ENCODE assay signal across 10 cellular contexts in genomic region chr5:172799416-172799815, GRCh38. TPM values are rescaled to one million over a fixed set of nuclear protein-coding genes. Genes with fewer than 3 reads are reported as not detected.
DNase-seq lines count a peak whose midpoint lies in the region; ATAC-seq and TF ChIP-seq lines count a peak whose summit lies in the region.
"Had no signal": no experiment of that assay in that cellular context is flagged by ENCODE, and none has a peak within 500 bp of the region (broad histone marks: within the 10 kb centered on the region; RNA-seq: fewer than 3 reads in every experiment).

No MANE protein-coding gene starts in this region.

- 89 to 91% methylated on average over 6 of the region's 6 CpGs for WGBS in esophagus squamous epithelium, 2 donors

- peaks cover 10 to 67% (median 56%) of the 10 kb centered on the region in 3 donors for H3K4me1 ChIP-seq in esophagus squamous epithelium

- no peaks in the 10 kb centered on the region for H3K36me3 Mint-ChIP-seq in natural killer cell treated with Interleukin-12 subunit alpha and Interleukin-12 subunit beta and Interleukin-15 and Interleukin-18, amount 100 ng/mL, for 72 hours
- H3K36me3 Mint-ChIP-seq in natural killer cell (no peaks in the 10 kb centered on the region), osteocyte (ENCODE audit: unreplicated experiment) (no peaks in the 10 kb centered on the region)
- H3K36me3 Mint-ChIP-seq: activated CD8-positive, alpha-beta memory T cell treated with anti-CD3 and anti-CD28 coated beads, Interleukin-2, amount 10 ng/mL, durations not matched to agents 7 days and 5 days; activated naive CD8-positive, alpha-beta T cell treated with anti-CD3 and anti-CD28 coated beads, Interleukin-2, amount 10 ng/mL, durations not matched to agents 7 days and 5 days had no signal

- H3K27ac ChIP-seq in esophagus squamous epithelium = peak overlapping the region; percentile 69 to 89 (median 78)

- TF ChIP-seq POLR2A in esophagus squamous epithelium (IDR thresholded peaks at IDR 0.05) = no peak

- H3K4me3 Mint-ChIP-seq in natural killer cell treated with Interleukin-12 subunit alpha and Interleukin-12 subunit beta and Interleukin-15 and Interleukin-18, amount 100 ng/mL, for 72 hours = no peak overlapping the region
- H3K4me3 Mint-ChIP-seq in natural killer cell = no peak overlapping the region
- no peak overlapping the region for H3K4me3 Mint-ChIP-seq in osteocyte (ENCODE audit: unreplicated experiment)
- H3K4me3 Mint-ChIP-seq: activated CD8-positive, alpha-beta memory T cell treated with anti-CD3 and anti-CD28 coated beads, Interleukin-2, amount 10 ng/mL, durations not matched to agents 7 days and 5 days; activated naive CD8-positive, alpha-beta T cell treated with anti-CD3 and anti-CD28 coated beads, Interleukin-2, amount 10 ng/mL, durations not matched to agents 7 days and 5 days had no signal

- peaks cover 19 to 24% of the 10 kb centered on the region in 2 donors for H3K4me1 Mint-ChIP-seq in natural killer cell treated with Interleukin-12 subunit alpha and Interleukin-12 subunit beta and Interleukin-15 and Interleukin-18, amount 100 ng/mL, for 72 hours (ENCODE audit: low read depth in 2 of 2)
- H3K4me1 Mint-ChIP-seq in natural killer cell (peaks cover 0 to 7% of the 10 kb centered on the region in 2 donors), osteocyte (ENCODE audit: unreplicated experiment) (peaks cover 66% of the 10 kb centered on the region)

- no peak overlapping the region for H3K4me3 ChIP-seq in esophagus squamous epithelium

- intact Hi-C loops in natural killer cell (cut with micrococcal nuclease) = no loop called here
- intact Hi-C loops in esophagus squamous epithelium (cut with DNase I) = no loop called here

- H3K36me3 ChIP-seq in esophagus squamous epithelium = no peaks in the 10 kb centered on the region

- ATAC-seq in natural killer cell treated with Interleukin-12 subunit alpha and Interleukin-12 subunit beta and Interleukin-15 and Interleukin-18, amount 100 ng/mL, for 72 hours = no peak
- ATAC-seq in natural killer cell (no peak), GM18873 (IDR thresholded peaks at IDR 0.05; ENCODE audit: low FRiP score, unreplicated experiment) (no peak)
- ATAC-seq: activated CD8-positive, alpha-beta memory T cell treated with anti-CD3 and anti-CD28 coated beads, Interleukin-2, amount 10 ng/mL, durations not matched to agents 7 days and 5 days had no signal

- DNase-seq in natural killer cell treated with Interleukin-12 subunit alpha and Interleukin-12 subunit beta and Interleukin-15 and Interleukin-18, amount 100 ng/mL, for 72 hours (ENCODE audit: low spot score) = no peak
- DNase-seq in natural killer cell (no peak), esophagus squamous epithelium (lab: John Stamatoyannopoulos, UW) (no peak), osteocyte (ENCODE audit: extremely low spot score, unreplicated experiment) (no peak), pons (ENCODE audit: low spot score) (no peak), NCI-H446 (lab: John Stamatoyannopoulos, UW) (no peak), CD1c-positive myeloid dendritic cell (ENCODE audit: extremely low spot score) (no peak)
- DNase-seq: activated CD8-positive, alpha-beta memory T cell treated with anti-CD3 and anti-CD28 coated beads, Interleukin-2, amount 10 ng/mL, durations not matched to agents 7 days and 5 days; activated naive CD8-positive, alpha-beta T cell treated with anti-CD3 and anti-CD28 coated beads, Interleukin-2, amount 10 ng/mL, durations not matched to agents 7 days and 5 days had no signal

- TF ChIP-seq CTCF in natural killer cell (IDR thresholded peaks at IDR 0.05) (no peak), esophagus squamous epithelium (IDR thresholded peaks at IDR 0.05) (no peak), osteocyte (IDR thresholded peaks at IDR 0.05) (no peak)

- H3K27me3 ChIP-seq in esophagus squamous epithelium = no peaks in the 10 kb centered on the region

- H3K27me3 Mint-ChIP-seq in natural killer cell treated with Interleukin-12 subunit alpha and Interleukin-12 subunit beta and Interleukin-15 and Interleukin-18, amount 100 ng/mL, for 72 hours = peaks cover 0 to 3% of the 10 kb centered on the region in 2 donors
- no peaks in the 10 kb centered on the region for H3K27me3 Mint-ChIP-seq in natural killer cell (ENCODE audit: low read depth in 2 of 2)
- H3K27me3 Mint-ChIP-seq in osteocyte (ENCODE audit: unreplicated experiment) = no peaks in the 10 kb centered on the region
- H3K27me3 Mint-ChIP-seq: activated CD8-positive, alpha-beta memory T cell treated with anti-CD3 and anti-CD28 coated beads, Interleukin-2, amount 10 ng/mL, durations not matched to agents 7 days and 5 days; activated naive CD8-positive, alpha-beta T cell treated with anti-CD3 and anti-CD28 coated beads, Interleukin-2, amount 10 ng/mL, durations not matched to agents 7 days and 5 days had no signal

- no peaks in the 10 kb centered on the region for H3K9me3 Mint-ChIP-seq in natural killer cell treated with Interleukin-12 subunit alpha and Interleukin-12 subunit beta and Interleukin-15 and Interleukin-18, amount 100 ng/mL, for 72 hours
- H3K9me3 Mint-ChIP-seq in natural killer cell = no peaks in the 10 kb centered on the region
- no peaks in the 10 kb centered on the region for H3K9me3 Mint-ChIP-seq in osteocyte (ENCODE audit: unreplicated experiment)
- H3K9me3 Mint-ChIP-seq: activated naive CD8-positive, alpha-beta T cell treated with anti-CD3 and anti-CD28 coated beads, Interleukin-2, amount 10 ng/mL, durations not matched to agents 7 days and 5 days had no signal

- peak overlapping the region; percentile 5 to 34 for H3K27ac Mint-ChIP-seq in natural killer cell treated with Interleukin-12 subunit alpha and Interleukin-12 subunit beta and Interleukin-15 and Interleukin-18, amount 100 ng/mL, for 72 hours
- H3K27ac Mint-ChIP-seq in natural killer cell (peak overlapping the region in 1 of 2 donors; percentile 0), osteocyte (ENCODE audit: unreplicated experiment) (peak overlapping the region; percentile 91)
- H3K27ac Mint-ChIP-seq: activated CD8-positive, alpha-beta memory T cell treated with anti-CD3 and anti-CD28 coated beads, Interleukin-2, amount 10 ng/mL, durations not matched to agents 7 days and 5 days; activated naive CD8-positive, alpha-beta T cell treated with anti-CD3 and anti-CD28 coated beads, Interleukin-2, amount 10 ng/mL, durations not matched to agents 7 days and 5 days had no signal

- no peaks in the 10 kb centered on the region for H3K9me3 ChIP-seq in esophagus squamous epithelium

RNA-seq across cellular contexts. Expression of gene DUSP1, which starts 28.4 kb away (rescaled TPM):
- total RNA-seq in natural killer cell treated with Interleukin-12 subunit alpha and Interleukin-12 subunit beta and Interleukin-15 and Interleukin-18, amount 100 ng/mL, for 72 hours = 10 to 100 TPM; 12.4 to 13.6 TPM
- total RNA-seq in natural killer cell (1,000 to 10,000 TPM; 1,579 to 2,725 (median 2,168) TPM), esophagus squamous epithelium (100 to 1,000 TPM; 222 to 415 (median 252) TPM), osteocyte (201 and 250 TPM in 2 replicates)

RNA-seq across cellular contexts. Expression of gene ERGIC1, which starts 34.6 kb away (rescaled TPM):
- total RNA-seq in natural killer cell treated with Interleukin-12 subunit alpha and Interleukin-12 subunit beta and Interleukin-15 and Interleukin-18, amount 100 ng/mL, for 72 hours = 10 to 100 TPM; 50.8 to 51.4 TPM
- total RNA-seq in natural killer cell = 100 to 1,000 TPM in 2 of 3 donors, 10 to 100 TPM in 1; 86.2 to 126 (median 121) TPM
- 10 to 100 TPM; 50.9 to 83.0 (median 65.5) TPM for total RNA-seq in esophagus squamous epithelium
- 174 and 175 TPM in 2 replicates for total RNA-seq in osteocyte

Comparison
In these comparisons a context has a peak if more than half of its experiments do, and no peak if none do; other contexts are left out.
1. RNA of gene DUSP1, which starts 28.4 kb away (total RNA-seq): 1,579 to 2,725 TPM in natural killer cell, 222 to 415 TPM in esophagus squamous epithelium and 201 to 250 TPM in osteocyte; 12.4 to 13.6 TPM in natural killer cell treated with Interleukin-12 subunit alpha and Interleukin-12 subunit beta and Interleukin-15 and Interleukin-18, amount 100 ng/mL, for 72 hours; every median in the first group is over 10 times any median in the second.